14 cellular contexts compared by ENCODE assay signal in genomic region chrX:150229481-150229880, GRCh38.
DNase-seq lines count a peak whose midpoint lies in the region; TF ChIP-seq lines count a peak whose summit lies in the region.
"Had no signal": no experiment of that assay in that cellular context is flagged by ENCODE, and none has a peak within 500 bp of the region (broad histone marks: within the 10 kb centered on the region; RNA-seq: fewer than 3 reads in every experiment).

No MANE protein-coding gene starts in this region.

- intact Hi-C loops in ascending aorta (cut with DNase I) = no loop called here

- H3K9me3 Mint-ChIP-seq in type B pancreatic cell = peaks cover 5% of the 10 kb centered on the region
- H3K9me3 Mint-ChIP-seq: CD4-positive, alpha-beta T cell had no signal

- H3K27me3 ChIP-seq in BLaER1 (no peaks in the 10 kb centered on the region), ascending aorta (no peaks in the 10 kb centered on the region)

- TF ChIP-seq CTCF in type B pancreatic cell (conservative IDR thresholded peaks at IDR 0.05) = no peak
- no peak for TF ChIP-seq CTCF in ascending aorta (IDR thresholded peaks at IDR 0.05)

- H3K4me1 ChIP-seq in BLaER1 (peaks cover 55% of the 10 kb centered on the region), ascending aorta (no peaks in the 10 kb centered on the region)

- no peak overlapping the region for H3K9ac ChIP-seq in BLaER1

- H3K36me3 ChIP-seq in BLaER1 (no peaks in the 10 kb centered on the region), ascending aorta (no peaks in the 10 kb centered on the region)

- no peaks in the 10 kb centered on the region for H3K27me3 Mint-ChIP-seq in type B pancreatic cell
- H3K27me3 Mint-ChIP-seq: CD4-positive, alpha-beta T cell had no signal

- H3K4me3 Mint-ChIP-seq in type B pancreatic cell = no peak overlapping the region
- H3K4me3 Mint-ChIP-seq: CD4-positive, alpha-beta T cell; H9 had no signal

- H3K27ac ChIP-seq in BLaER1 (peak overlapping the region; percentile 30; the same call in 1 of the 2 replicates), ascending aorta (no peak overlapping the region)

- H3K4me3 ChIP-seq in BLaER1 (no peak overlapping the region), ascending aorta (no peak overlapping the region)

- no peak overlapping the region for H3K27ac Mint-ChIP-seq in type B pancreatic cell
- H3K27ac Mint-ChIP-seq: CD4-positive, alpha-beta T cell; H9 had no signal

- H3K9me3 ChIP-seq in BLaER1 = no peaks in the 10 kb centered on the region
- H3K9me3 ChIP-seq in ascending aorta = no peaks in the 10 kb centered on the region

- DNase-seq in ecto neural progenitor cell (ENCODE audit: low spot score) = peak; percentile 10
- peak; percentile 60 for DNase-seq in myocyte (ENCODE audit: low read depth)
- peak; percentile 36 for DNase-seq in type B pancreatic cell (ENCODE audit: extremely low spot score, unreplicated experiment)
- no peak for DNase-seq in activated CD4-positive, alpha-beta T cell treated with anti-CD3 and anti-CD28 coated beads for 4 hours
- no peak for DNase-seq in GF-D8 (lab: John Stamatoyannopoulos, UW)
- DNase-seq in ascending aorta (ENCODE audit: low spot score in 2 of 2) = no peak
- DNase-seq: ACHN; C1 segment of cervical spinal cord; Calu3; CD4-positive, alpha-beta T cell; DMS 273 treated with DMSO at 0.1 percent for 48 hours; GOT3; H9 had no signal

- H3K4me1 Mint-ChIP-seq in type B pancreatic cell (ENCODE audit: unreplicated experiment) = no peaks in the 10 kb centered on the region

- H4K20me1 ChIP-seq in BLaER1 = no peaks in the 10 kb centered on the region

- H3K36me3 Mint-ChIP-seq in type B pancreatic cell = no peaks in the 10 kb centered on the region

- peak overlapping the region; percentile 70 for H3K4me2 ChIP-seq in BLaER1

Comparison
In these comparisons a context has a peak if more than half of its experiments do, and no peak if none do; other contexts are left out.
1. DNase-seq: peak in ecto neural progenitor cell (single experiment), myocyte (single experiment) and type B pancreatic cell (single experiment); none in activated CD4-positive, alpha-beta T cell treated with anti-CD3 and anti-CD28 coated beads for 4 hours (0 of 2), GF-D8 (single experiment) and ascending aorta (0 of 2).